ENCODE assay signal across 1 cellular context in the genomic region with DNA sequence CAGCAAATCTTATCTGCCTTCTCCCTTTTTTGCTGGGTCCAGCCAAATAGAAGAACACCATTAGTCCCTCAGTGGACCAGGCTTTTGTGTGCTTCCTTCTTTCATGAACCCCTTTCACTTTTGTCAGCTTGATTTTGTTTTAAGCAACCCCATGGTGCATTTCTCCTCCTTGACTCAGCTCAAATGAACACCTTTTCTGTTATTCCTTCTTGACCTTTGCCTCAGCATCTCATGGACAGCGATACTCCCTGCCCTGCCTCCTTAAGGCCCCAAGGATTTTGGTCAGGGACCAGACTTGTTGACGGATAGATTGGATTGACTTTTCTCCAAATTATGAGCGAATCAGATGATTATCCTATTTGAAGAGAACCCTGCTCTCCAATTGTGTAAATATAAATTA.
TF ChIP-seq lines count a peak whose summit lies in the region.

No MANE protein-coding gene starts in this region.

TF ChIP-seq in IMR-90, 13 proteins besides CTCF, POLR2A, EP300 and RAD21 (continued from another document):
- TF ChIP-seq USF2 (IDR thresholded peaks at IDR 0.05; ENCODE audit: low read depth, low read length) (no peak), FOS (IDR thresholded peaks at IDR 0.05; ENCODE audit: low read depth, low read length) (no peak), RFX5 (IDR thresholded peaks at IDR 0.05; ENCODE audit: low read depth, low read length) (no peak), NFE2L2 (IDR thresholded peaks at IDR 0.05; ENCODE audit: low read depth, low read length) (no peak)
TF ChIP-seq in IMR-90: peak in this region for 0.
